Comparison of ENCODE assay signal across 17 cellular contexts in the genomic region with DNA sequence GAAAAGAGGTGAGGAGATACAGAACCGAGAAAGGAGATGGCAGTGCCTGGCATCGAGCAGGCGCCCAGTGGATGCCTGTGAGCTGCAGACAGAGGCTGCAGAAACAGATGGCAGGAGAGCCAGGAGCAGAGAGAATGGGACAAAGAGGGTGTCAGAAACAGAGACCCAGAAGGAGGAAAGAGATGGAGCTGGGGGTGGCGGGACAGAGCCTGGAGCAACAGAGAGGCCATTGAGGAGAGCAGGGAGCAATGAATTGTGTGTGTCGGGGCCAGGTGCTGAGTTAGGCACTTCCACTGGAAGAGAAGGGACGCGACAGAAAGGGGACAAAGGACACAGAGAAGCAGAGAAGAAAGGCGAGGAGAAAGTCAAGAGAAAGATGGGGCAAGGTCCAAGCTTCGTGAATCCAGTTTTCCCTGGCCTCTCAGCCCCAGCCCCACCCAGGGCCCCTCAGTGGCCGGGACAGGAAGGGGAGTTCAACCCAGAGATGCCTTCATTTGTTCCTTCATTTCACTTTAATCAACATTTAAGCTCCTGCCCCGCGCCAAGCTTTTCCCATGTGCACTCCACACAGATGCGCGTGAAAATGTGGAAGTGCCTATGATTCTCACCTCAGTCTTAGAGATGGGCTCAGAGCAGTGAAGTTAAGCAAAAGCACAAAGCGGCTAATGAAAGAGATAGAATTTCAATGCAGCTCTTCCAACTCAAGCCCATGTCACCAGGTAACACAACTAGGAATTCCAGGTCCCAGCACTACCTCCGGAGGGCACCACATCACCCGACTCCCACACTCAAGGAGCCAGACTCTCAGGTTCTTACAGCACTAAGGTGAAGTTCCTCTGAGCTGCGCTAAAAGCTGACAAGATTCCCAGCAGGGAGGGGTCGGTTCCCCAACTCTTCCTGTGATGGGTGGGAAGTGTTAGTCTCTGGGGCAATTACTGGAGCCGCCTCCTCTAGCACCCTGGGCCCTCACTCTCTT. TPM values are rescaled to one million over a fixed set of nuclear protein-coding genes. Genes with fewer than 3 reads are reported as not detected.
DNase-seq lines count a peak whose midpoint lies in the region; ATAC-seq and TF ChIP-seq lines count a peak whose summit lies in the region.
"Had no signal": no experiment of that assay in that cellular context is flagged by ENCODE, and none has a peak within 500 bp of the region (broad histone marks: within the 10 kb centered on the region; RNA-seq: fewer than 3 reads in every experiment).

No MANE protein-coding gene starts in this region.

- H3K4me1 ChIP-seq in RWPE2 (ENCODE audit: insufficient read depth, poor library complexity, severe bottlenecking) (peaks cover 8% of the 10 kb centered on the region), hepatocyte (ENCODE audit: insufficient read depth) (peaks cover 63% of the 10 kb centered on the region), rectal smooth muscle tissue (ENCODE audit: control insufficient read depth, insufficient read depth, low read length) (peaks cover 69% of the 10 kb centered on the region), SJCRH30 (no peaks in the 10 kb centered on the region), Karpas-422 (ENCODE audit: low read length) (no peaks in the 10 kb centered on the region)

- H3K9ac ChIP-seq in rectal smooth muscle tissue (ENCODE audit: low read length) (no peak overlapping the region), Karpas-422 (ENCODE audit: low read length) (no peak overlapping the region)

- TF ChIP-seq CTCF in RWPE2 (IDR thresholded peaks at IDR 0.05; ENCODE audit: poor library complexity, severe bottlenecking): no peak
- TF ChIP-seq CTCF in hepatocyte (IDR thresholded peaks at IDR 0.05; ENCODE audit: poor library complexity): peak; percentile 7

- peak; percentile 81 for DNase-seq in H7
- DNase-seq in RWPE2 (ENCODE audit: low spot score): peak; percentile 28
- DNase-seq in hepatocyte (ENCODE audit: low spot score): no peak
- no peak for DNase-seq in SJCRH30
- DNase-seq in RPMI8226: no peak
- DNase-seq in NK-92 (lab: John Stamatoyannopoulos, UW; ENCODE audit: unreplicated experiment): no peak
- DNase-seq in Karpas-422: no peak
- DNase-seq: activated naive CD4-positive, alpha-beta T cell; DMS79 treated with DMSO at 0.1 percent for 48 hours; effector CD8-positive, alpha-beta T cell; NCI-H2029; stimulated activated CD4-positive, alpha-beta T cell treated with anti-CD3 and anti-CD28 coated beads, Interleukin-4, amount 100 ng/mL, for 4 hours; testis had no signal

- peaks cover 2% of the 10 kb centered on the region; the same call in 1 of the 2 replicates for H3K27me3 ChIP-seq in H7 (ENCODE audit: control insufficient read depth, insufficient read depth, low read length)
- no peaks in the 10 kb centered on the region for H3K27me3 ChIP-seq in RWPE2 (ENCODE audit: insufficient read depth, poor library complexity, severe bottlenecking)
- no peaks in the 10 kb centered on the region for H3K27me3 ChIP-seq in hepatocyte
- no peaks in the 10 kb centered on the region for H3K27me3 ChIP-seq in rectal smooth muscle tissue (ENCODE audit: control insufficient read depth, insufficient read depth, low read length)
- peaks cover 24% of the 10 kb centered on the region for H3K27me3 ChIP-seq in SJCRH30
- no peaks in the 10 kb centered on the region for H3K27me3 ChIP-seq in Karpas-422 (ENCODE audit: low read length)
- H3K27me3 ChIP-seq: testis had no signal

- no peaks in the 10 kb centered on the region for H4K20me1 ChIP-seq in hepatocyte (ENCODE audit: insufficient read depth, poor library complexity, severe bottlenecking)
- no peaks in the 10 kb centered on the region for H4K20me1 ChIP-seq in Karpas-422 (ENCODE audit: insufficient read depth, low read depth, low read length)

- H3K4me2 ChIP-seq in hepatocyte (peak overlapping the region; percentile 47), Karpas-422 (ENCODE audit: low read depth, low read length, poor library complexity, severe bottlenecking) (no peak overlapping the region)

- no peaks in the 10 kb centered on the region for H3K9me3 ChIP-seq in RWPE2 (ENCODE audit: severe bottlenecking)
- H3K9me3 ChIP-seq in hepatocyte (ENCODE audit: low read depth): no peaks in the 10 kb centered on the region
- H3K9me3 ChIP-seq in SJCRH30 (replicated peaks): no peaks in the 10 kb centered on the region
- H3K9me3 ChIP-seq in Karpas-422 (ENCODE audit: low read length): no peaks in the 10 kb centered on the region
- H3K9me3 ChIP-seq: testis had no signal

- no peak overlapping the region for H2AFZ ChIP-seq in hepatocyte
- no peak overlapping the region for H2AFZ ChIP-seq in Karpas-422 (ENCODE audit: low read length)

- H3K4me3 ChIP-seq in H7 (ENCODE audit: insufficient read depth, low read depth, low read length) (no peak overlapping the region), RWPE2 (ENCODE audit: severe bottlenecking) (no peak overlapping the region), hepatocyte (no peak overlapping the region), rectal smooth muscle tissue (ENCODE audit: low read length) (no peak overlapping the region), SJCRH30 (no peak overlapping the region), Karpas-422 (ENCODE audit: low read length) (no peak overlapping the region)
- H3K4me3 ChIP-seq: testis had no signal

- H3K79me2 ChIP-seq in hepatocyte (peaks cover 20% of the 10 kb centered on the region), Karpas-422 (ENCODE audit: low read length) (no peaks in the 10 kb centered on the region)

- no peaks in the 10 kb centered on the region for H3K9me2 ChIP-seq in hepatocyte (replicated peaks; ENCODE audit: insufficient read depth)
- H3K9me2 ChIP-seq in Karpas-422 (replicated peaks; ENCODE audit: insufficient read depth, low read length): no peaks in the 10 kb centered on the region

- 67% methylated on average over 20 of the region's 20 CpGs for WGBS in hepatocyte (ENCODE audit: low lambda C conversion rate, missing lambda C conversion rate)

- H3K27ac ChIP-seq in RWPE2 (ENCODE audit: poor library complexity, severe bottlenecking): no peak overlapping the region
- peak overlapping the region; percentile 57 for H3K27ac ChIP-seq in hepatocyte
- H3K27ac ChIP-seq in rectal smooth muscle tissue (ENCODE audit: low read depth, low read length): peak overlapping the region; percentile 33
- H3K27ac ChIP-seq in SJCRH30: no peak overlapping the region
- no peak overlapping the region for H3K27ac ChIP-seq in Karpas-422 (ENCODE audit: low read length)
- H3K27ac ChIP-seq: RWPE1 had no signal

- no peaks in the 10 kb centered on the region for H3K36me3 ChIP-seq in H7 (replicated peaks; ENCODE audit: control insufficient read depth, insufficient read depth, low read length)
- no peaks in the 10 kb centered on the region for H3K36me3 ChIP-seq in RWPE2 (ENCODE audit: low read depth)
- no peaks in the 10 kb centered on the region for H3K36me3 ChIP-seq in hepatocyte (replicated peaks; ENCODE audit: insufficient read depth, low read depth)
- no peaks in the 10 kb centered on the region for H3K36me3 ChIP-seq in rectal smooth muscle tissue (ENCODE audit: control insufficient read depth, insufficient read depth, low read length)
- no peaks in the 10 kb centered on the region for H3K36me3 ChIP-seq in SJCRH30
- no peaks in the 10 kb centered on the region for H3K36me3 ChIP-seq in Karpas-422 (ENCODE audit: insufficient read depth, low read length)

- ATAC-seq in RWPE2 (ENCODE audit: low read depth): no peak
- ATAC-seq: activated CD4-positive, CD25-positive, alpha-beta regulatory T cell treated with anti-CD3 and anti-CD28 coated beads, Interleukin-2, amount 50 U/mL, for 24 hours; natural killer cell treated with Interleukin-12 subunit alpha and Interleukin-12 subunit beta and Interleukin-15 and Interleukin-18, amount 100 ng/mL, for 72 hours had no signal

RNA-seq across cellular contexts. Expression of gene TNS1, which starts 55.2 kb away (rescaled TPM):
- total RNA-seq in H7 (2014; rRNA removed; shearing (Covaris generic)): 3.1 and 3.8 TPM in 2 replicates
- 22.9 and 27.6 TPM in 2 replicates for total RNA-seq in hepatocyte
- 16.2 TPM in 2 replicates for polyA plus RNA-seq in hepatocyte
- 2.5 and 3.0 TPM in 2 replicates for total RNA-seq in SJCRH30 (2014; rRNA removed; shearing (Covaris generic))
- total RNA-seq in Karpas-422 (2014; rRNA removed; shearing (Covaris generic); ENCODE audit: low replicate concordance): 1.7 TPM in 1 of 2 replicates, not detected in the other

Comparison
In these comparisons a context has a peak if more than half of its experiments do, and no peak if none do; other contexts are left out.
1. DNase-seq: peak in H7 (single experiment) and RWPE2 (single experiment); none in hepatocyte (single experiment), SJCRH30 (0 of 2), RPMI8226 (single experiment), NK-92 (single experiment) and Karpas-422 (single experiment).
2. H3K27ac ChIP-seq: peak in hepatocyte (single experiment) and rectal smooth muscle tissue (single experiment); none in RWPE2 (single experiment), SJCRH30 (single experiment) and Karpas-422 (single experiment).